ENCODE assay signal across 1 cellular context in genomic region chr1:44723496-44724407, GRCh38.
TF ChIP-seq lines count a peak whose summit lies in the region.

No MANE protein-coding gene starts in this region.

TF ChIP-seq in GM23338, 12 proteins besides CTCF, POLR2A, EP300 and RAD21 (continued from another document):
- TF ChIP-seq ZNF462 (CRISPR knock-in tag; IDR thresholded peaks at IDR 0.05) (no peak), POLR2AphosphoS5 (IDR thresholded peaks at IDR 0.05; ENCODE audit: low read depth) (no peak)
